Comparison of ENCODE assay signal across 8 cellular contexts in genomic region chr14:66508547-66508845, GRCh38.
A peak's percentile ranks its signal among the peaks of the same experiment; 100 is the strongest.
DNase-seq lines count a peak whose midpoint lies in the region; TF ChIP-seq lines count a peak whose summit lies in the region.

No MANE protein-coding gene starts in this region.

- H3K27ac Mint-ChIP-seq in nephron, result peak overlapping the region; percentile 79 to 98 (median 95)

- no peaks in the 10 kb centered on the region for H3K36me3 Mint-ChIP-seq in nephron (ENCODE audit: low read depth)

- TF ChIP-seq CTCF in C4-2B (conservative IDR thresholded peaks at IDR 0.05) (no peak), HL-60 (IDR thresholded peaks at IDR 0.05; ENCODE audit: insufficient read depth, low read length) (no peak), choroid plexus epithelial cell (conservative IDR thresholded peaks at IDR 0.05; ENCODE audit: low read depth, low read length) (no peak), nephron (IDR thresholded peaks at IDR 0.05; ENCODE audit: unreplicated experiment in 3 of 3) (no peak)

- no peaks in the 10 kb centered on the region for H3K9me3 Mint-ChIP-seq in nephron

- peaks cover 18% of the 10 kb centered on the region for H3K27me3 Mint-ChIP-seq in nephron (ENCODE audit: low read depth)

- H3K4me1 Mint-ChIP-seq in nephron, result peaks cover 17% of the 10 kb centered on the region

- H3K27ac ChIP-seq in C4-2B (peak overlapping the region; percentile 92), HL-60 (replicated peaks) (peak overlapping the region; percentile 88)

- DNase-seq in HL-60 (ENCODE audit: low read depth in 1 of 2, low spot score in 1 of 2) (no peak), choroid plexus epithelial cell (ENCODE audit: low read depth) (no peak), NCI-H1048 (lab: John Stamatoyannopoulos, UW) (no peak), D341Med (ENCODE audit: low spot score) (no peak)
- no peak for DNase-seq in stimulated activated CD4-positive, alpha-beta T cell treated with anti-CD3 and anti-CD28 coated beads, Interleukin-4, amount 100 ng/mL, for 1 hour
- DNase-seq in stimulated activated CD4-positive, alpha-beta T cell treated with anti-CD3 and anti-CD28 coated beads, Interleukin-15, amount 100 ng/mL, for 24 hours, result no peak

- peak overlapping the region; percentile 85 to 96 (median 94) for H3K4me3 Mint-ChIP-seq in nephron

- H3K4me3 ChIP-seq in HL-60 (replicated peaks; ENCODE audit: insufficient read depth, low read length), result peak overlapping the region; percentile 72
- H3K4me3 ChIP-seq in choroid plexus epithelial cell (ENCODE audit: low read depth, low read length), result peak overlapping the region; percentile 93

- H3K27me3 ChIP-seq in HL-60 (ENCODE audit: insufficient read depth, poor library complexity, severe bottlenecking), result no peaks in the 10 kb centered on the region
